ENCODE assay signal across 16 cellular contexts in genomic region chr6:158255280-158255973, GRCh38. TPM values are rescaled to one million over a fixed set of nuclear protein-coding genes. Genes with fewer than 3 reads are reported as not detected.
DNase-seq lines count a peak whose midpoint lies in the region; ATAC-seq and TF ChIP-seq lines count a peak whose summit lies in the region.
"Had no signal": no experiment of that assay in that cellular context is flagged by ENCODE, and none has a peak within 500 bp of the region (broad histone marks: within the 10 kb centered on the region; RNA-seq: fewer than 3 reads in every experiment).

No MANE protein-coding gene starts in this region.

- H3K9me3 Mint-ChIP-seq in activated T-cell treated with anti-CD3 and anti-CD28 coated beads, Interleukin-2, amount 50 U/mL, for 72 hours, result no peaks in the 10 kb centered on the region

- BruUV-seq in OCI-LY7 (replicated peaks; lab: Mats Ljungman, UMichigan), result no TSS peak

- intact Hi-C loops in sciatic nerve (cut with DNase I) (no loop called here), left colon (cut with DNase I, micrococcal nuclease) (no loop called here), OCI-LY7 (cut with micrococcal nuclease; ENCODE audit: unreplicated experiment) (no loop called here)

- DNase-seq in activated T-cell treated with anti-CD3 and anti-CD28 coated beads, Interleukin-2, amount 50 U/mL, for 72 hours, result no peak
- no peak for DNase-seq in activated T-cell treated with anti-CD3 and anti-CD28 coated beads for 4 hours
- no peak for DNase-seq in foreskin keratinocyte
- DNase-seq in sciatic nerve (ENCODE audit: low spot score), result no peak
- no peak for DNase-seq in left colon
- no peak for DNase-seq in effector CD4-positive, alpha-beta T cell
- DNase-seq in OCI-LY7 (ENCODE audit: low spot score), result no peak
- DNase-seq: activated effector memory CD4-positive, alpha-beta T cell treated with Interleukin-2 at 50 U/mL for 16 hours; kidney; midbrain; MV-4-11; NCI-H526 treated with DMSO at 0.1 percent for 48 hours; small intestine had no signal

- H3K79me2 ChIP-seq in KMS-11 (ENCODE audit: insufficient read depth, low read depth) (peaks cover 50% of the 10 kb centered on the region), OCI-LY7 (ENCODE audit: insufficient read depth, low read depth, low read length) (peaks cover 29% of the 10 kb centered on the region; the same call in 1 of the 2 replicates)

- H3K4me3 ChIP-seq in KMS-11 (IDR thresholded peaks at IDR 0.05; ENCODE audit: insufficient read depth, low read depth, low read length) (no peak overlapping the region), OCI-LY7 (ENCODE audit: low read depth, low read length, poor library complexity, severe bottlenecking) (no peak overlapping the region)

- no peak overlapping the region for H3K9ac ChIP-seq in KMS-11

- no peak for TF ChIP-seq CTCF in KMS-11 (conservative IDR thresholded peaks at IDR 0.05; ENCODE audit: low read depth, low read length)
- no peak for TF ChIP-seq CTCF in foreskin keratinocyte (conservative IDR thresholded peaks at IDR 0.05)
- no peak for TF ChIP-seq CTCF in OCI-LY7 (conservative IDR thresholded peaks at IDR 0.05; ENCODE audit: low read length)

- H3K9me3 ChIP-seq in OCI-LY7 (ENCODE audit: low read length), result no peaks in the 10 kb centered on the region

- no peak overlapping the region for H2AFZ ChIP-seq in KMS-11 (ENCODE audit: low read depth)
- no peak overlapping the region for H2AFZ ChIP-seq in OCI-LY7 (ENCODE audit: low read length)

- POLR2A ChIA-PET in OCI-LY7 (lab: Charles Lee), result no interaction called here

- H3K4me1 Mint-ChIP-seq in activated T-cell treated with anti-CD3 and anti-CD28 coated beads, Interleukin-2, amount 50 U/mL, for 72 hours (ENCODE audit: low read depth), result peaks cover 29% of the 10 kb centered on the region

- H3K27me3 ChIP-seq in KMS-11 (ENCODE audit: insufficient read depth, low read depth), result no peaks in the 10 kb centered on the region
- no peaks in the 10 kb centered on the region for H3K27me3 ChIP-seq in foreskin keratinocyte

- CTCF ChIA-PET in OCI-LY7 (lab: Charles Lee; ENCODE audit: unreplicated experiment), result no interaction called here

- no peak overlapping the region for H3K27ac ChIP-seq in KMS-11
- no peak overlapping the region for H3K27ac ChIP-seq in foreskin keratinocyte
- H3K27ac ChIP-seq in OCI-LY7 (ENCODE audit: low read depth, low read length, poor library complexity, severe bottlenecking), result no peak overlapping the region
- H3K27ac ChIP-seq: VCaP had no signal

- H3K27me3 Mint-ChIP-seq in activated T-cell treated with anti-CD3 and anti-CD28 coated beads, Interleukin-2, amount 50 U/mL, for 72 hours (ENCODE audit: low read depth), result no peaks in the 10 kb centered on the region

- no peaks in the 10 kb centered on the region for H3K36me3 ChIP-seq in KMS-11 (ENCODE audit: insufficient read depth)
- H3K36me3 ChIP-seq in OCI-LY7 (ENCODE audit: insufficient read depth, low read length), result peaks cover 17% of the 10 kb centered on the region; the same call in 1 of the 2 replicates

- H3K4me1 ChIP-seq in KMS-11 (ENCODE audit: low read depth, poor library complexity, severe bottlenecking) (peaks cover 58% of the 10 kb centered on the region), foreskin keratinocyte (no peaks in the 10 kb centered on the region), OCI-LY7 (ENCODE audit: insufficient read depth, low read length, poor library complexity, severe bottlenecking) (no peaks in the 10 kb centered on the region)

- no peaks in the 10 kb centered on the region for H3K9me2 ChIP-seq in OCI-LY7 (ENCODE audit: insufficient read depth, low read length)

- H3K27ac Mint-ChIP-seq in activated T-cell treated with anti-CD3 and anti-CD28 coated beads, Interleukin-2, amount 50 U/mL, for 72 hours, result peak overlapping the region; percentile 13

- peaks cover 0 to 1% of the 10 kb centered on the region in 2 donors for H3K36me3 Mint-ChIP-seq in activated T-cell treated with anti-CD3 and anti-CD28 coated beads, Interleukin-2, amount 50 U/mL, for 72 hours (ENCODE audit: insufficient read depth in 2 of 2)

- ATAC-seq in activated T-cell treated with anti-CD3 and anti-CD28 coated beads, Interleukin-2, amount 50 U/mL, for 72 hours (replicated peaks in 1 of 2), result peak in 1 of 2 donors; percentile 21
- ATAC-seq in foreskin keratinocyte, result peak; percentile 26
- ATAC-seq in sciatic nerve, result peak; percentile 34
- no peak for ATAC-seq in left colon
- ATAC-seq: SK-N-SH treated with all-trans-retinoic acid at 6 μM for 48 hours had no signal

- no peaks in the 10 kb centered on the region for H4K20me1 ChIP-seq in KMS-11 (ENCODE audit: insufficient read depth)
- H4K20me1 ChIP-seq in OCI-LY7 (ENCODE audit: insufficient read depth, low read length), result 0 out of 2 replicates have a peak, but pooled peaks cover 7% of the 10 kb centered on the region

- H3K4me2 ChIP-seq in KMS-11 (peak overlapping the region; percentile 19; the same call in 1 of the 2 replicates), OCI-LY7 (ENCODE audit: low read length) (no peak overlapping the region)

- no peak overlapping the region for H3K4me3 Mint-ChIP-seq in activated T-cell treated with anti-CD3 and anti-CD28 coated beads, Interleukin-2, amount 50 U/mL, for 72 hours

RNA-seq across cellular contexts. Expression of gene TULP4, which starts 56.8 kb away (rescaled TPM):
- total RNA-seq in activated T-cell treated with anti-CD3 and anti-CD28 coated beads, Interleukin-2, amount 50 U/mL, for 72 hours, result 10 to 100 TPM; 19.5 to 20.8 TPM
- 40.9 and 50.0 TPM in 2 replicates for total RNA-seq in foreskin keratinocyte
- 2.0 and 2.2 TPM in 2 replicates for polyA plus RNA-seq in foreskin keratinocyte
- total RNA-seq in sciatic nerve, result 86.1 TPM
- 10 to 100 TPM; 69.2 to 77.5 TPM for total RNA-seq in left colon
- total RNA-seq in OCI-LY7 (2014; rRNA removed; shearing (Covaris generic)), result 63.7 and 64.8 TPM in 2 replicates
- total RNA-seq in OCI-LY7 (2022), result 51.4 and 62.1 TPM in 2 replicates
